Comparison of ENCODE assay signal across 1 cellular context in the genomic region with DNA sequence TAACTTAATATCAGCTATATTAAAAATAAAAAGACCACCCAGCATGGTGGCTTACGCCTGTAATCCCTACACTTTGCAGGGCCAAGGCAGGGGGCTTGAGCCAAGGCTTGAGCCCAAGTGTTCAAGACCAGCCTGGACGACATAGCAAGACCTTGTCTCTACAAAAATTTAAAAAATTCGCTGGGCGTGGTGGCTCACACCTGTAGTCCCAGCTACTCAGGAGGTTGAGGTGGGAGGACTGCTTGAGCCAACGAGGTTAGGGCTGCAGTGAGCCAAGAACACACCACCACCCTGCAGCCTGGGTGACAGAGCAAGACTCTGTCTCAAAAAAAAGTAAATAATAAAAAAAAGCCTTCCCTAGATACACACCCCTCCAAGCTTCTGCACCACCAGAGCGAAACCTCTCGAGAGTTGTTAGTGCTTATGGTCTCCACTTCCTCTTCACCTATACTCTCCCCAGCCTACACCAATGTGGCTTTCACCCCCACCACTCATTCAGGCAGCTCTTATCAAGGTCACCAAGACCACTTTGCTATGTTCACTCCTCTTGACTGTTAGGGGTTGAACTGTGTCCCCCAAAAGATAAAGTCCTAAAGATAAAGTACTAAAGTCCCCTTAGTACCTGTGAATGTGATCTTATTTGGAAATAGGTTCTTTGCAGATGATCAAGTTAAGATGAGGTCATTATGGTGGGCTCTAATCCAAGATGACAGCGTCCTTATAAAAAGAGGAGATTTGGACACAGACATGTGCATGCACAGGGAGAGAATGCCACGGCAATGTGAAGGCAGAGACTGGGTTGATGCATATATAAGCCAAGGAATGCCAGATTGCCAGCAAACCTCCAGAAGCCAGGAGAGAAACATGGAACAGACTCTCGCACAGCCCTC.
TF ChIP-seq lines count a peak whose summit lies in the region.

No MANE protein-coding gene starts in this region.

TF ChIP-seq in HEK293, 187 proteins besides CTCF, POLR2A, EP300 and RAD21 (continued from another document):
- TF ChIP-seq, protein P1, sequence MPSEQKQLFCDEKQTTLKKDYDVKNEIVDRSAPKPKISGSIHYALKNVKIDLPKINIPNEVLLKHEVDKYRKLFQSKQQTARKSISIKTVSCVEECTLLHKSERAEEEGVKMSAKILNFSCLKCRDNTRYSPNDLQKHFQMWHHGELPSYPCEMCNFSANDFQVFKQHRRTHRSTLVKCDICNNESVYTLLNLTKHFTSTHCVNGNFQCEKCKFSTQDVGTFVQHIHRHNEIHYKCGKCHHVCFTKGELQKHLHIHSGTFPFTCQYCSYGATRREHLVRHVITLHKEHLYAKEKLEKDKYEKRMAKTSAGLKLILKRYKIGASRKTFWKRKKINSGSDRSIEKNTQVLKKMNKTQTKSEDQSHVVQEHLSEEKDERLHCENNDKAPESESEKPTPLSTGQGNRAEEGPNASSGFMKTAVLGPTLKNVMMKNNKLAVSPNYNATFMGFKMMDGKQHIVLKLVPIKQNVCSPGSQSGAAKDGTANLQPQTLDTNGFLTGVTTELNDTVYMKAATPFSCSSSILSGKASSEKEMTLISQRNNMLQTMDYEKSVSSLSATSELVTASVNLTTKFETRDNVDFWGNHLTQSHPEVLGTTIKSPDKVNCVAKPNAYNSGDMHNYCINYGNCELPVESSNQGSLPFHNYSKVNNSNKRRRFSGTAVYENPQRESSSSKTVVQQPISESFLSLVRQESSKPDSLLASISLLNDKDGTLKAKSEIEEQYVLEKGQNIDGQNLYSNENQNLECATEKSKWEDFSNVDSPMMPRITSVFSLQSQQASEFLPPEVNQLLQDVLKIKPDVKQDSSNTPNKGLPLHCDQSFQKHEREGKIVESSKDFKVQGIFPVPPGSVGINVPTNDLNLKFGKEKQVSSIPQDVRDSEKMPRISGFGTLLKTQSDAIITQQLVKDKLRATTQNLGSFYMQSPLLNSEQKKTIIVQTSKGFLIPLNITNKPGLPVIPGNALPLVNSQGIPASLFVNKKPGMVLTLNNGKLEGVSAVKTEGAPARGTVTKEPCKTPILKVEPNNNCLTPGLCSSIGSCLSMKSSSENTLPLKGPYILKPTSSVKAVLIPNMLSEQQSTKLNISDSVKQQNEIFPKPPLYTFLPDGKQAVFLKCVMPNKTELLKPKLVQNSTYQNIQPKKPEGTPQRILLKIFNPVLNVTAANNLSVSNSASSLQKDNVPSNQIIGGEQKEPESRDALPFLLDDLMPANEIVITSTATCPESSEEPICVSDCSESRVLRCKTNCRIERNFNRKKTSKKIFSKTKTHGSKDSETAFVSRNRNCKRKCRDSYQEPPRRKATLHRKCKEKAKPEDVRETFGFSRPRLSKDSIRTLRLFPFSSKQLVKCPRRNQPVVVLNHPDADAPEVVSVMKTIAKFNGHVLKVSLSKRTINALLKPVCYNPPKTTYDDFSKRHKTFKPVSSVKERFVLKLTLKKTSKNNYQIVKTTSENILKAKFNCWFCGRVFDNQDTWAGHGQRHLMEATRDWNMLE (tag by site-specific recombination; conservative IDR thresholded peaks at IDR 0.05; ENCODE audit: low read depth) = no peak
- TF ChIP-seq, protein P2, sequence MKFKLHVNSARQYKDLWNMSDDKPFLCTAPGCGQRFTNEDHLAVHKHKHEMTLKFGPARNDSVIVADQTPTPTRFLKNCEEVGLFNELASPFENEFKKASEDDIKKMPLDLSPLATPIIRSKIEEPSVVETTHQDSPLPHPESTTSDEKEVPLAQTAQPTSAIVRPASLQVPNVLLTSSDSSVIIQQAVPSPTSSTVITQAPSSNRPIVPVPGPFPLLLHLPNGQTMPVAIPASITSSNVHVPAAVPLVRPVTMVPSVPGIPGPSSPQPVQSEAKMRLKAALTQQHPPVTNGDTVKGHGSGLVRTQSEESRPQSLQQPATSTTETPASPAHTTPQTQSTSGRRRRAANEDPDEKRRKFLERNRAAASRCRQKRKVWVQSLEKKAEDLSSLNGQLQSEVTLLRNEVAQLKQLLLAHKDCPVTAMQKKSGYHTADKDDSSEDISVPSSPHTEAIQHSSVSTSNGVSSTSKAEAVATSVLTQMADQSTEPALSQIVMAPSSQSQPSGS (tag by site-specific recombination; IDR thresholded peaks at IDR 0.05; ENCODE audit: low read depth) = peak; percentile 90
- TF ChIP-seq MYNN (tag by site-specific recombination; IDR thresholded peaks at IDR 0.05; ENCODE audit: borderline replicate concordance) (no peak), ZNF830 (tag by site-specific recombination; IDR thresholded peaks at IDR 0.05; ENCODE audit: low read depth) (no peak), ZNF768 (tag by site-specific recombination; IDR thresholded peaks at IDR 0.05) (no peak), ZNF473 (tag by site-specific recombination; IDR thresholded peaks at IDR 0.05) (no peak)
